ENCODE assay signal across 1 cellular context in the genomic region with DNA sequence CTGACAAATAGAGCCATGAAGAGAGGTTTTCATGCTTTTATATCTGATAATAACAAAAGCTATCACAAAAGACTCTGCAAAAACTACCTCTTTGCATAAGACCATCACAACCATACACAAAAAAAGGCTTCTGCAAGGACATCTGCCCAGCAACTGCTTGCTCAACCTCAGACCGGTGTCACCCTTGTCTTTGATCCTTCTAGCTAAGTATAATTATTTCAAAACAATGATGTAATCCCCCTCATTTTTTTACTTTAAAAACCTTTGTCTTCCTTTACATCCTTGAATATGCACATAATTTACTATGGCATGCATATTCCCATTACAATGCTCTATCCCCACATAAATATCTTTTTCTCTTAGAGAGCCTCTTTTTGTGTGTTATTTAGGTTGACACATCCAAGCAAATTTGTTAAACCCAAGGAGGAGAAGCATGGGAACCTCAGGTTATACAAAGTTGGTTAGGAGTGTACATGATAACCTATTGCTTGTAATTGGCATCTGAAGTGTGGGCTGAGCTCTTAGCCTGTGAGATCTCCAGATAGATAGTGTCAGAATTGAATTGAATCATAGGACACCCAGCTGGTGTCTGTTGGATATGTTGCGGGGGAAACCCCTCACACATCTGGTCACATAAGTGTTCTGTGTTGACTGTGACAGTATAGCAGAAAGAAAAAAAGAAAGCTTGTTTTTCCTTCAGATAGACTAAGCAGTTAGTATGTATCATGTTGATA.
A peak's percentile ranks its signal among the peaks of the same experiment; 100 is the strongest.
TF ChIP-seq lines count a peak whose summit lies in the region.

No MANE protein-coding gene starts in this region.

TF ChIP-seq in GM12878, 131 proteins besides CTCF, POLR2A, EP300 and RAD21 (continued from another document):
- no peak for TF ChIP-seq SMAD1 (IDR thresholded peaks at IDR 0.05; ENCODE audit: low read depth, partially characterized antibody)
- no peak for TF ChIP-seq JUND (IDR thresholded peaks at IDR 0.05; ENCODE audit: low read depth, low read length)
- no peak for TF ChIP-seq ZSCAN29 (IDR thresholded peaks at IDR 0.05)
- TF ChIP-seq CHD1 (IDR thresholded peaks at IDR 0.05; ENCODE audit: low read depth, low read length) = no peak
- no peak for TF ChIP-seq SMAD5 (IDR thresholded peaks at IDR 0.05; ENCODE audit: low read depth)
- peak; percentile 61; the same call in 1 of the 2 replicates for TF ChIP-seq TCF12 (IDR thresholded peaks at IDR 0.05; ENCODE audit: low read depth, low read length)
- peak; percentile 61; the same call in 1 of the 2 replicates for TF ChIP-seq NFIC (IDR thresholded peaks at IDR 0.05; ENCODE audit: low read depth, low read length)
- TF ChIP-seq ATF7 (IDR thresholded peaks at IDR 0.05; ENCODE audit: low read depth) = peak; percentile 74
- peak; percentile 34 for TF ChIP-seq JUNB (IDR thresholded peaks at IDR 0.05)
- TF ChIP-seq, protein P1, sequence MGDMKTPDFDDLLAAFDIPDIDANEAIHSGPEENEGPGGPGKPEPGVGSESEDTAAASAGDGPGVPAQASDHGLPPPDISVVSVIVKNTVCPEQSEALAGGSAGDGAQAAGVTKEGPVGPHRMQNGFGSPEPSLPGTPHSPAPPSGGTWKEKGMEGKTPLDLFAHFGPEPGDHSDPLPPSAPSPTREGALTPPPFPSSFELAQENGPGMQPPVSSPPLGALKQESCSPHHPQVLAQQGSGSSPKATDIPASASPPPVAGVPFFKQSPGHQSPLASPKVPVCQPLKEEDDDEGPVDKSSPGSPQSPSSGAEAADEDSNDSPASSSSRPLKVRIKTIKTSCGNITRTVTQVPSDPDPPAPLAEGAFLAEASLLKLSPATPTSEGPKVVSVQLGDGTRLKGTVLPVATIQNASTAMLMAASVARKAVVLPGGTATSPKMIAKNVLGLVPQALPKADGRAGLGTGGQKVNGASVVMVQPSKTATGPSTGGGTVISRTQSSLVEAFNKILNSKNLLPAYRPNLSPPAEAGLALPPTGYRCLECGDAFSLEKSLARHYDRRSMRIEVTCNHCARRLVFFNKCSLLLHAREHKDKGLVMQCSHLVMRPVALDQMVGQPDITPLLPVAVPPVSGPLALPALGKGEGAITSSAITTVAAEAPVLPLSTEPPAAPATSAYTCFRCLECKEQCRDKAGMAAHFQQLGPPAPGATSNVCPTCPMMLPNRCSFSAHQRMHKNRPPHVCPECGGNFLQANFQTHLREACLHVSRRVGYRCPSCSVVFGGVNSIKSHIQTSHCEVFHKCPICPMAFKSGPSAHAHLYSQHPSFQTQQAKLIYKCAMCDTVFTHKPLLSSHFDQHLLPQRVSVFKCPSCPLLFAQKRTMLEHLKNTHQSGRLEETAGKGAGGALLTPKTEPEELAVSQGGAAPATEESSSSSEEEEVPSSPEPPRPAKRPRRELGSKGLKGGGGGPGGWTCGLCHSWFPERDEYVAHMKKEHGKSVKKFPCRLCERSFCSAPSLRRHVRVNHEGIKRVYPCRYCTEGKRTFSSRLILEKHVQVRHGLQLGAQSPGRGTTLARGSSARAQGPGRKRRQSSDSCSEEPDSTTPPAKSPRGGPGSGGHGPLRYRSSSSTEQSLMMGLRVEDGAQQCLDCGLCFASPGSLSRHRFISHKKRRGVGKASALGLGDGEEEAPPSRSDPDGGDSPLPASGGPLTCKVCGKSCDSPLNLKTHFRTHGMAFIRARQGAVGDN (IDR thresholded peaks at IDR 0.05) = no peak
- TF ChIP-seq FOXK2 (IDR thresholded peaks at IDR 0.05) = no peak
- no peak for TF ChIP-seq SREBF1 (IDR thresholded peaks at IDR 0.05; ENCODE audit: low read length)
- TF ChIP-seq EGR1 (IDR thresholded peaks at IDR 0.05; ENCODE audit: borderline replicate concordance in 1 of 2, low read depth in 2 of 2, low read length in 2 of 2) = no peak
- TF ChIP-seq STAT1 (conservative IDR thresholded peaks at IDR 0.05) = no peak
- no peak for TF ChIP-seq CBX3 (IDR thresholded peaks at IDR 0.05; ENCODE audit: borderline replicate concordance, low read depth)
- no peak for TF ChIP-seq GATAD2B (conservative IDR thresholded peaks at IDR 0.05; ENCODE audit: low read depth)
- peak; percentile 46; the same call in 1 of the 2 replicates for TF ChIP-seq CREM (IDR thresholded peaks at IDR 0.05; ENCODE audit: low read depth)
- TF ChIP-seq, protein P2, sequence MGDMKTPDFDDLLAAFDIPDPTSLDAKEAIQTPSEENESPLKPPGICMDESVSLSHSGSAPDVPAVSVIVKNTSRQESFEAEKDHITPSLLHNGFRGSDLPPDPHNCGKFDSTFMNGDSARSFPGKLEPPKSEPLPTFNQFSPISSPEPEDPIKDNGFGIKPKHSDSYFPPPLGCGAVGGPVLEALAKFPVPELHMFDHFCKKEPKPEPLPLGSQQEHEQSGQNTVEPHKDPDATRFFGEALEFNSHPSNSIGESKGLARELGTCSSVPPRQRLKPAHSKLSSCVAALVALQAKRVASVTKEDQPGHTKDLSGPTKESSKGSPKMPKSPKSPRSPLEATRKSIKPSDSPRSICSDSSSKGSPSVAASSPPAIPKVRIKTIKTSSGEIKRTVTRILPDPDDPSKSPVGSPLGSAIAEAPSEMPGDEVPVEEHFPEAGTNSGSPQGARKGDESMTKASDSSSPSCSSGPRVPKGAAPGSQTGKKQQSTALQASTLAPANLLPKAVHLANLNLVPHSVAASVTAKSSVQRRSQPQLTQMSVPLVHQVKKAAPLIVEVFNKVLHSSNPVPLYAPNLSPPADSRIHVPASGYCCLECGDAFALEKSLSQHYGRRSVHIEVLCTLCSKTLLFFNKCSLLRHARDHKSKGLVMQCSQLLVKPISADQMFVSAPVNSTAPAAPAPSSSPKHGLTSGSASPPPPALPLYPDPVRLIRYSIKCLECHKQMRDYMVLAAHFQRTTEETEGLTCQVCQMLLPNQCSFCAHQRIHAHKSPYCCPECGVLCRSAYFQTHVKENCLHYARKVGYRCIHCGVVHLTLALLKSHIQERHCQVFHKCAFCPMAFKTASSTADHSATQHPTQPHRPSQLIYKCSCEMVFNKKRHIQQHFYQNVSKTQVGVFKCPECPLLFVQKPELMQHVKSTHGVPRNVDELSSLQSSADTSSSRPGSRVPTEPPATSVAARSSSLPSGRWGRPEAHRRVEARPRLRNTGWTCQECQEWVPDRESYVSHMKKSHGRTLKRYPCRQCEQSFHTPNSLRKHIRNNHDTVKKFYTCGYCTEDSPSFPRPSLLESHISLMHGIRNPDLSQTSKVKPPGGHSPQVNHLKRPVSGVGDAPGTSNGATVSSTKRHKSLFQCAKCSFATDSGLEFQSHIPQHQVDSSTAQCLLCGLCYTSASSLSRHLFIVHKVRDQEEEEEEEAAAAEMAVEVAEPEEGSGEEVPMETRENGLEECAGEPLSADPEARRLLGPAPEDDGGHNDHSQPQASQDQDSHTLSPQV (IDR thresholded peaks at IDR 0.05) = no peak
- TF ChIP-seq PAX8 (IDR thresholded peaks at IDR 0.05) = no peak
- TF ChIP-seq, protein P3, sequence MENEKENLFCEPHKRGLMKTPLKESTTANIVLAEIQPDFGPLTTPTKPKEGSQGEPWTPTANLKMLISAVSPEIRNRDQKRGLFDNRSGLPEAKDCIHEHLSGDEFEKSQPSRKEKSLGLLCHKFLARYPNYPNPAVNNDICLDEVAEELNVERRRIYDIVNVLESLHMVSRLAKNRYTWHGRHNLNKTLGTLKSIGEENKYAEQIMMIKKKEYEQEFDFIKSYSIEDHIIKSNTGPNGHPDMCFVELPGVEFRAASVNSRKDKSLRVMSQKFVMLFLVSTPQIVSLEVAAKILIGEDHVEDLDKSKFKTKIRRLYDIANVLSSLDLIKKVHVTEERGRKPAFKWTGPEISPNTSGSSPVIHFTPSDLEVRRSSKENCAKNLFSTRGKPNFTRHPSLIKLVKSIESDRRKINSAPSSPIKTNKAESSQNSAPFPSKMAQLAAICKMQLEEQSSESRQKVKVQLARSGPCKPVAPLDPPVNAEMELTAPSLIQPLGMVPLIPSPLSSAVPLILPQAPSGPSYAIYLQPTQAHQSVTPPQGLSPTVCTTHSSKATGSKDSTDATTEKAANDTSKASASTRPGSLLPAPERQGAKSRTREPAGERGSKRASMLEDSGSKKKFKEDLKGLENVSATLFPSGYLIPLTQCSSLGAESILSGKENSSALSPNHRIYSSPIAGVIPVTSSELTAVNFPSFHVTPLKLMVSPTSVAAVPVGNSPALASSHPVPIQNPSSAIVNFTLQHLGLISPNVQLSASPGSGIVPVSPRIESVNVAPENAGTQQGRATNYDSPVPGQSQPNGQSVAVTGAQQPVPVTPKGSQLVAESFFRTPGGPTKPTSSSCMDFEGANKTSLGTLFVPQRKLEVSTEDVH (IDR thresholded peaks at IDR 0.05; ENCODE audit: low read depth, partially characterized antibody) = no peak
- no peak for TF ChIP-seq MEF2A (IDR thresholded peaks at IDR 0.05; ENCODE audit: insufficient read depth, low read depth, low read length)
- no peak for TF ChIP-seq YBX1 (IDR thresholded peaks at IDR 0.05)
- TF ChIP-seq SMARCA5 (IDR thresholded peaks at IDR 0.05) = no peak
- no peak for TF ChIP-seq SMC3 (IDR thresholded peaks at IDR 0.05; ENCODE audit: borderline replicate concordance, low read length)
